8 cellular contexts compared by ENCODE assay signal in genomic region chr19:14495678-14496028, GRCh38. TPM values are rescaled to one million over a fixed set of nuclear protein-coding genes. Genes with fewer than 3 reads are reported as not detected.
DNase-seq lines count a peak whose midpoint lies in the region; ATAC-seq and TF ChIP-seq lines count a peak whose summit lies in the region.

No MANE protein-coding gene starts in this region.

- H3K27me3 ChIP-seq in SJSA1 (replicated peaks), result no peaks in the 10 kb centered on the region
- H3K27me3 ChIP-seq in gastroesophageal sphincter, result no peaks in the 10 kb centered on the region

- no peak overlapping the region for H3K27ac ChIP-seq in SJSA1
- H3K27ac ChIP-seq in gastroesophageal sphincter, result peak overlapping the region; percentile 4 to 88 (median 86)

- no peaks in the 10 kb centered on the region for H3K9me3 ChIP-seq in SJSA1 (replicated peaks)
- H3K9me3 ChIP-seq in gastroesophageal sphincter, result no peaks in the 10 kb centered on the region

- no CpG with 5 or more reads among the region's 28 CpGs for WGBS in gastroesophageal sphincter (ENCODE audit: low coverage in 1 of 2), 2 donors

- H3K4me3 ChIP-seq in SJSA1, result peak overlapping the region; percentile 54
- peak overlapping the region; percentile 58 to 96 for H3K4me3 ChIP-seq in gastroesophageal sphincter
- H3K4me3 ChIP-seq in skeletal muscle cell (ENCODE audit: low read depth, low read length), result peak overlapping the region; percentile 80

- peaks cover 34% of the 10 kb centered on the region for H3K36me3 ChIP-seq in SJSA1
- H3K36me3 ChIP-seq in gastroesophageal sphincter, result peaks cover 0 to 20% of the 10 kb centered on the region in 2 donors

- ATAC-seq in GM19324 (IDR thresholded peaks at IDR 0.05; ENCODE audit: low FRiP score, unreplicated experiment) (peak; percentile 7), gastroesophageal sphincter (no peak)

- no peak for TF ChIP-seq CTCF in gastroesophageal sphincter (IDR thresholded peaks at IDR 0.05)

- DNase-seq in SJSA1 (ENCODE audit: low read depth in 1 of 2, low spot score in 2 of 2) (no peak), skeletal muscle cell (ENCODE audit: low read depth) (no peak), Kasumi-1 (lab: John Stamatoyannopoulos, UW) (no peak), NCI-H1417 treated with DMSO at 0.1 percent for 48 hours (lab: John Stamatoyannopoulos, UW) (no peak), NCI-H1436 treated with DMSO at 0.1 percent for 48 hours (lab: John Stamatoyannopoulos, UW) (no peak), NCI-H1694 treated with DMSO at 0.1 percent for 48 hours (lab: John Stamatoyannopoulos, UW) (no peak)

- no peak for TF ChIP-seq POLR2A in gastroesophageal sphincter (IDR thresholded peaks at IDR 0.05)

- TF ChIP-seq EP300 in gastroesophageal sphincter (IDR thresholded peaks at IDR 0.05), result no peak

- H3K4me1 ChIP-seq in SJSA1 (replicated peaks) (peaks cover 18% of the 10 kb centered on the region), gastroesophageal sphincter (peaks cover 0 to 55% (median 15%) of the 10 kb centered on the region in 3 donors)

RNA-seq across cellular contexts. Expression of gene GIPC1, which starts 0.3 kb away (rescaled TPM):
- total RNA-seq in SJSA1 (2014; rRNA removed; shearing (Covaris generic)), result 148 and 234 TPM in 2 replicates
- total RNA-seq in gastroesophageal sphincter, result 100 to 1,000 TPM in 1 of 4 donors, 10 to 100 TPM in 3; 63.8 to 115 (median 78.3) TPM

RNA-seq across cellular contexts. Expression of gene PTGER1, which starts 20.5 kb away (rescaled TPM):
- not detected in 2 replicates for total RNA-seq in SJSA1 (2014; rRNA removed; shearing (Covaris generic))
- 1 to 10 TPM in 2 of 4 donors, under 1 TPM in 2; 0.23 to 4.6 (median 1.3) TPM for total RNA-seq in gastroesophageal sphincter

RNA-seq across cellular contexts. Expression of gene DNAJB1, which starts 22.5 kb away (rescaled TPM):
- 126 and 146 TPM in 2 replicates for total RNA-seq in SJSA1 (2014; rRNA removed; shearing (Covaris generic))
- total RNA-seq in gastroesophageal sphincter, result 10 to 100 TPM; 59.3 to 72.8 (median 68.2) TPM

RNA-seq across cellular contexts. Expression of gene TECR, which starts 33.7 kb away (rescaled TPM):
- 43.9 and 56.9 TPM in 2 replicates for total RNA-seq in SJSA1 (2014; rRNA removed; shearing (Covaris generic))
- 10 to 100 TPM; 21.3 to 27.2 (median 24.3) TPM for total RNA-seq in gastroesophageal sphincter
